ENCODE assay signal across 14 cellular contexts in the genomic region with DNA sequence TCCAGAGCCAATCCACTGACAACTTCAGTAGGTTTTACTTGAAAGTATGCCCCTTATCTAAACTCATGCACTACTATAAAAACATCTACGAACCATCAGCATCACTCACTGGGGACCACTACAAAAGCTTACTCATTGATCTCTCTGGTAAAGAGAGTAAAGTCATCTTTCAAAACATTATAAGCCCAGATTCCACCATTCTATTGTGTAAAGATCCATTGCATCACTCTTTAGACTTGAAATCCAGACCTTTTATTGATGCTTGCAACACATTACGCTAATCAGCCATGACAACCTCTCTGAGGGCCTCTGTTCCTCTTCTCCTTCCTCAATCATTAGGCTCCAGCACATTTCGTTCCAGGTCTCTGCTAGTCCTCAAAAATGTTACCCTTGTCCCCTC.
"Had no signal": no experiment of that assay in that cellular context is flagged by ENCODE, and none has a peak within 500 bp of the region (broad histone marks: within the 10 kb centered on the region; RNA-seq: fewer than 3 reads in every experiment).

No MANE protein-coding gene starts in this region.

- DNase-seq: activated naive CD4-positive, alpha-beta T cell treated with anti-CD3 and anti-CD28 coated beads, Interleukin-2, amount 50 U/mL, for 16 hours; amniotic stem cell; body of pancreas; effector memory CD8-positive, alpha-beta T cell; glutamatergic neuron; substantia nigra; T-helper 17 cell; trophoblast cell had no signal

- H3K4me1 ChIP-seq: body of pancreas, neural progenitor cell, parathyroid adenoma, right atrium auricular region had no signal

- H3K27ac ChIP-seq: body of pancreas, epithelial cell of prostate, neural progenitor cell, parathyroid adenoma, right atrium auricular region had no signal

- H3K9ac ChIP-seq: neural progenitor cell, parathyroid adenoma had no signal

- H3K4me3 ChIP-seq: body of pancreas, neural progenitor cell, right atrium auricular region had no signal

- H3K27me3 ChIP-seq: body of pancreas, neural progenitor cell, right atrium auricular region had no signal

- H3K9me3 ChIP-seq: body of pancreas, right atrium auricular region had no signal

- ATAC-seq: activated CD4-positive, CD25-positive, alpha-beta regulatory T cell treated with anti-CD3 and anti-CD28 coated beads, Interleukin-2, amount 50 U/mL, for 24 hours; body of pancreas; effector memory CD8-positive, alpha-beta T cell; stimulated activated memory B cell treated with anti-CD40 and anti-IgM and Interleukin-4, amounts not matched to agents 10 μg/mL and 1 μg/mL and 100 μg/mL, for 72 hours; T-helper 17 cell had no signal

- H3K36me3 ChIP-seq: neural progenitor cell, right atrium auricular region had no signal

- H3K4me2 ChIP-seq: neural progenitor cell had no signal

- H2AFZ ChIP-seq: neural progenitor cell, parathyroid adenoma had no signal
